In genomic region chr21:34890724-34891609, GRCh38 we compare ENCODE assay signal across 8 cellular contexts.
A peak's percentile ranks its signal among the peaks of the same experiment; 100 is the strongest.
DNase-seq lines count a peak whose midpoint lies in the region; ATAC-seq and TF ChIP-seq lines count a peak whose summit lies in the region.

No MANE protein-coding gene starts in this region.

- no peaks in the 10 kb centered on the region for H3K36me3 ChIP-seq in effector memory CD4-positive, alpha-beta T cell (ENCODE audit: control insufficient read depth, insufficient read depth, low read length)
- H3K36me3 ChIP-seq in mucosa of descending colon (ENCODE audit: low read depth): no peaks in the 10 kb centered on the region

- peak overlapping the region; percentile 60 for H3K4me3 ChIP-seq in effector memory CD4-positive, alpha-beta T cell (ENCODE audit: insufficient read depth, low read depth, low read length, poor library complexity, severe bottlenecking)
- no peak overlapping the region for H3K4me3 ChIP-seq in mucosa of descending colon

- in situ Hi-C loops in GM13977 (cut with MboI; ENCODE audit: low pct_unique_long_range_greater_than_20kb, low sequenced_read_pairs, unreplicated experiment): loop anchor here (10.0 to 25.0 kb wide), 4 partner anchors 154 to 514 kb away; partner anchors contain the start of gene RUNX1

- peak; percentile 72 for DNase-seq in Daoy (ENCODE audit: low read depth)
- peak; percentile 84 for DNase-seq in OCI-M1 (lab: John Stamatoyannopoulos, UW)
- no peak for DNase-seq in effector memory CD4-positive, alpha-beta T cell
- DNase-seq in mucosa of descending colon: peak; percentile 47 to 63 (median 60)
- DNase-seq in GM13977 (ENCODE audit: low spot score): no peak
- no peak for DNase-seq in NCI-H2171 (lab: John Stamatoyannopoulos, UW)

- H3K9me3 ChIP-seq in effector memory CD4-positive, alpha-beta T cell (ENCODE audit: control insufficient read depth, low read length): no peaks in the 10 kb centered on the region
- H3K9me3 ChIP-seq in mucosa of descending colon: no peaks in the 10 kb centered on the region

- TF ChIP-seq CTCF in mucosa of descending colon (IDR thresholded peaks at IDR 0.05) (no peak), GM13977 (IDR thresholded peaks at IDR 0.05; ENCODE audit: extremely low read depth, insufficient read depth, missing control alignments) (no peak)

- H3K27me3 ChIP-seq in effector memory CD4-positive, alpha-beta T cell (replicated peaks; ENCODE audit: control insufficient read depth, insufficient read depth, low read length, poor library complexity, severe bottlenecking): no peaks in the 10 kb centered on the region

- no peak overlapping the region for H3K27ac ChIP-seq in effector memory CD4-positive, alpha-beta T cell (ENCODE audit: insufficient read depth, low read length, poor library complexity, severe bottlenecking)

- H3K4me1 ChIP-seq in effector memory CD4-positive, alpha-beta T cell (ENCODE audit: control insufficient read depth, insufficient read depth, low read length, poor library complexity, severe bottlenecking): peaks cover 22% of the 10 kb centered on the region
- peaks cover 7% of the 10 kb centered on the region for H3K4me1 ChIP-seq in mucosa of descending colon (ENCODE audit: low read depth)

- intact Hi-C loops in mucosa of descending colon (cut with DNase I, micrococcal nuclease): loop anchor here (5.0 to 10.0 kb wide), 2 partner anchors 154 to 511 kb away; partner anchors contain the start of gene RUNX1 (in 1 of the 2)

- ATAC-seq in mucosa of descending colon (no peak), GM21390 (IDR thresholded peaks at IDR 0.05; ENCODE audit: unreplicated experiment) (no peak), GM19324 (IDR thresholded peaks at IDR 0.05; ENCODE audit: low FRiP score, unreplicated experiment) (no peak)

Comparison
In these comparisons a context has a peak if more than half of its experiments do, and no peak if none do; other contexts are left out.
1. DNase-seq: peak in Daoy (single experiment), OCI-M1 (single experiment) and mucosa of descending colon (3 of 3); none in effector memory CD4-positive, alpha-beta T cell (0 of 3), GM13977 (single experiment) and NCI-H2171 (single experiment).